ENCODE assay signal across 1 cellular context in genomic region chr4:85738721-85739120, GRCh38.
TF ChIP-seq lines count a peak whose summit lies in the region.

No MANE protein-coding gene starts in this region.

TF ChIP-seq in IMR-90, 13 proteins besides CTCF, POLR2A, EP300 and RAD21 (continued from another document):
- no peak for TF ChIP-seq ELK1 (IDR thresholded peaks at IDR 0.05; ENCODE audit: borderline replicate concordance, low read depth, low read length)
- TF ChIP-seq CEBPB (IDR thresholded peaks at IDR 0.05; ENCODE audit: low read depth, low read length) = no peak
- TF ChIP-seq USF2 (IDR thresholded peaks at IDR 0.05; ENCODE audit: low read depth, low read length) = no peak
- TF ChIP-seq SMC3 (IDR thresholded peaks at IDR 0.05; ENCODE audit: low read depth, low read length) = no peak
- no peak for TF ChIP-seq RFX5 (IDR thresholded peaks at IDR 0.05; ENCODE audit: low read depth, low read length)
- TF ChIP-seq BHLHE40 (IDR thresholded peaks at IDR 0.05; ENCODE audit: low read depth, low read length) = no peak
- no peak for TF ChIP-seq MAFK (IDR thresholded peaks at IDR 0.05; ENCODE audit: low read depth, low read length)
